27 cellular contexts compared by ENCODE assay signal in genomic region chr6:160247457-160247883, GRCh38. TPM values are rescaled to one million over a fixed set of nuclear protein-coding genes. Genes with fewer than 3 reads are reported as not detected.
DNase-seq lines count a peak whose midpoint lies in the region; ATAC-seq, FAIRE-seq and TF ChIP-seq lines count a peak whose summit lies in the region.
"Had no signal": no experiment of that assay in that cellular context is flagged by ENCODE, and none has a peak within 500 bp of the region (broad histone marks: within the 10 kb centered on the region; RNA-seq: fewer than 3 reads in every experiment).

No MANE protein-coding gene starts in this region.

- H3K27me3 Mint-ChIP-seq in Calu3 (ENCODE audit: unreplicated experiment), result no peaks in the 10 kb centered on the region
- peaks cover 4% of the 10 kb centered on the region; the same call in 1 of the 2 replicates for H3K27me3 Mint-ChIP-seq in WTC11 (ENCODE audit: low read depth)
- H3K27me3 Mint-ChIP-seq in osteocyte (ENCODE audit: unreplicated experiment), result no peaks in the 10 kb centered on the region
- peaks cover 15% of the 10 kb centered on the region for H3K27me3 Mint-ChIP-seq in activated T-cell treated with anti-CD3 and anti-CD28 coated beads, Interleukin-2, amount 50 U/mL, for 24 hours

- no TSS peak for BruUV-seq in Calu3 (replicated peaks; lab: Mats Ljungman, UMichigan)

- H3K36me3 Mint-ChIP-seq in Calu3 (ENCODE audit: insufficient read depth, unreplicated experiment) (no peaks in the 10 kb centered on the region), WTC11 (peaks cover 10% of the 10 kb centered on the region), osteocyte (ENCODE audit: unreplicated experiment) (no peaks in the 10 kb centered on the region)
- H3K36me3 Mint-ChIP-seq in activated T-cell treated with anti-CD3 and anti-CD28 coated beads, Interleukin-2, amount 50 U/mL, for 24 hours (ENCODE audit: low read depth), result no peaks in the 10 kb centered on the region
- H3K36me3 Mint-ChIP-seq: stimulated activated naive B cell treated with anti-CD40 and anti-IgM and Interleukin-4, amounts not matched to agents 10 μg/mL and 1 μg/mL and 100 μg/mL, for 72 hours had no signal

- WGBS in body of pancreas, 2 donors, result 76 to 88% methylated on average over 3 of the region's 3 CpGs

- no peak overlapping the region for H3K27ac ChIP-seq in kidney (ENCODE audit: low read depth in 2 of 2, low read length in 2 of 2)
- H3K27ac ChIP-seq in body of pancreas, result no peak overlapping the region
- H3K27ac ChIP-seq: neutrophil, spleen had no signal

- TF ChIP-seq CTCF in Calu3 (IDR thresholded peaks at IDR 0.05; ENCODE audit: unreplicated experiment) (no peak), WTC11 (IDR thresholded peaks at IDR 0.05) (no peak), osteocyte (IDR thresholded peaks at IDR 0.05) (no peak), kidney (IDR thresholded peaks at IDR 0.05; ENCODE audit: borderline replicate concordance, extremely low read depth, insufficient read depth) (no peak), body of pancreas (IDR thresholded peaks at IDR 0.05) (no peak)

- no peaks in the 10 kb centered on the region for H3K27me3 ChIP-seq in body of pancreas
- H3K27me3 ChIP-seq: neutrophil had no signal

- H3K4me3 ChIP-seq in kidney (ENCODE audit: low read length in 2 of 2), result no peak overlapping the region
- no peak overlapping the region for H3K4me3 ChIP-seq in body of pancreas
- H3K4me3 ChIP-seq: K562, spleen had no signal

- POLR2A ChIA-PET in WTC11 (lab: Charles Lee), result no interaction called here

- H3K9ac ChIP-seq in kidney (ENCODE audit: low read length in 2 of 2), result no peak overlapping the region

- peak overlapping the region; percentile 15 for H3K27ac Mint-ChIP-seq in Calu3 (ENCODE audit: unreplicated experiment)
- peak overlapping the region; percentile 83 for H3K27ac Mint-ChIP-seq in WTC11
- H3K27ac Mint-ChIP-seq in osteocyte (ENCODE audit: unreplicated experiment), result no peak overlapping the region
- no peak overlapping the region for H3K27ac Mint-ChIP-seq in activated T-cell treated with anti-CD3 and anti-CD28 coated beads, Interleukin-2, amount 50 U/mL, for 24 hours
- H3K27ac Mint-ChIP-seq: activated T-helper 1 cell treated with anti-CD3 and anti-CD28 coated beads, Interleukin-12 subunit alpha, Interleukin-12 subunit beta, Interleukin-2, Interleukin-4 antibody, amounts not matched to agents 30 ng/mL and 10 ng/mL and 1 ng/mL, durations not matched to agents 14 hours and 24 hours and 36 hours; HFFc6; stimulated activated naive B cell treated with anti-CD40 and anti-IgM and Interleukin-4, amounts not matched to agents 10 μg/mL and 1 μg/mL and 100 μg/mL, for 72 hours had no signal

- H3K9me3 Mint-ChIP-seq in Calu3 (ENCODE audit: low read depth, unreplicated experiment) (peaks cover 3% of the 10 kb centered on the region), WTC11 (peaks cover 5% of the 10 kb centered on the region; the same call in 1 of the 2 replicates), osteocyte (ENCODE audit: unreplicated experiment) (no peaks in the 10 kb centered on the region)
- H3K9me3 Mint-ChIP-seq in activated T-cell treated with anti-CD3 and anti-CD28 coated beads, Interleukin-2, amount 50 U/mL, for 24 hours, result no peaks in the 10 kb centered on the region
- H3K9me3 Mint-ChIP-seq: activated T-helper 1 cell treated with anti-CD3 and anti-CD28 coated beads, Interleukin-12 subunit alpha, Interleukin-12 subunit beta, Interleukin-2, Interleukin-4 antibody, amounts not matched to agents 30 ng/mL and 10 ng/mL and 1 ng/mL, durations not matched to agents 14 hours and 24 hours and 36 hours; stimulated activated naive B cell treated with anti-CD40 and anti-IgM and Interleukin-4, amounts not matched to agents 10 μg/mL and 1 μg/mL and 100 μg/mL, for 72 hours had no signal

- H3K9me3 ChIP-seq in kidney (ENCODE audit: control insufficient read depth in 1 of 2, low read length in 2 of 2) (no peaks in the 10 kb centered on the region), body of pancreas (no peaks in the 10 kb centered on the region)
- H3K9me3 ChIP-seq: neutrophil, spleen had no signal

- intact Hi-C loops in Calu3 (cut with micrococcal nuclease; ENCODE audit: unreplicated experiment), result no loop called here
- intact Hi-C loops in kidney (cut with DNase I), result no loop called here
- intact Hi-C loops in body of pancreas (cut with DNase I), result no loop called here

- H3K36me3 ChIP-seq in kidney (ENCODE audit: control insufficient read depth in 1 of 2, insufficient read depth in 2 of 2, low read length in 2 of 2) (peaks cover 0 to 8% of the 10 kb centered on the region in 2 donors), body of pancreas (replicated peaks in 1 of 2; ENCODE audit: insufficient read depth in 1 of 2, low read depth in 2 of 2) (no peaks in the 10 kb centered on the region)
- H3K36me3 ChIP-seq: neutrophil, spleen had no signal

- no peak overlapping the region for H3K4me3 Mint-ChIP-seq in Calu3 (ENCODE audit: low read depth, unreplicated experiment)
- no peak overlapping the region for H3K4me3 Mint-ChIP-seq in WTC11
- no peak overlapping the region for H3K4me3 Mint-ChIP-seq in osteocyte (ENCODE audit: unreplicated experiment)
- no peak overlapping the region for H3K4me3 Mint-ChIP-seq in activated T-cell treated with anti-CD3 and anti-CD28 coated beads, Interleukin-2, amount 50 U/mL, for 24 hours
- H3K4me3 Mint-ChIP-seq: activated T-helper 1 cell treated with anti-CD3 and anti-CD28 coated beads, Interleukin-12 subunit alpha, Interleukin-12 subunit beta, Interleukin-2, Interleukin-4 antibody, amounts not matched to agents 30 ng/mL and 10 ng/mL and 1 ng/mL, durations not matched to agents 14 hours and 24 hours and 36 hours; HFFc6; stimulated activated naive B cell treated with anti-CD40 and anti-IgM and Interleukin-4, amounts not matched to agents 10 μg/mL and 1 μg/mL and 100 μg/mL, for 72 hours had no signal

- ATAC-seq in WTC11 (peak; percentile 23), body of pancreas (no peak)
- ATAC-seq: K562; stimulated activated naive B cell treated with anti-CD40 and anti-IgM and Interleukin-4, amounts not matched to agents 10 μg/mL and 1 μg/mL and 100 μg/mL, for 72 hours had no signal

- DNase-seq in Calu3 (no peak), WTC11 (ENCODE audit: low spot score) (no peak), glomerular visceral epithelial cell (ENCODE audit: extremely low spot score) (peak; percentile 67), osteocyte (ENCODE audit: extremely low spot score, unreplicated experiment) (peak; percentile 51), kidney (no peak), body of pancreas (no peak)
- no peak for DNase-seq in activated T-cell treated with anti-CD3 and anti-CD28 coated beads, Interleukin-2, amount 50 U/mL, for 24 hours
- DNase-seq: activated CD4-positive, alpha-beta T cell treated with anti-CD3 and anti-CD28 coated beads, Interleukin-2, amount 50 U/mL, for 1 hour; activated naive CD4-positive, alpha-beta T cell treated with anti-CD3 and anti-CD28 coated beads, Interleukin-2, amount 50 U/mL, for 16 hours; effector CD8-positive, alpha-beta T cell; HFFc6; mammary epithelial cell; NCI-H2081 treated with DMSO at 0.1 percent for 48 hours; NCI-H446 treated with DMSO at 0.1 percent for 48 hours; OCI-M1; SHP77 treated with DMSO at 0.1 percent for 48 hours; spleen; stimulated activated CD4-positive, alpha-beta T cell treated with anti-CD3 and anti-CD28 coated beads, Interleukin-4, amount 100 ng/mL, for 24 hours; stimulated activated naive B cell treated with anti-CD40 and anti-IgM and Interleukin-4, amounts not matched to agents 10 μg/mL and 1 μg/mL and 100 μg/mL, for 72 hours; T-helper 9 cell had no signal

- H3K4me1 ChIP-seq in kidney (ENCODE audit: control insufficient read depth in 1 of 2, insufficient read depth in 1 of 2, low read depth in 1 of 2, low read length in 2 of 2) (peaks cover 4 to 24% of the 10 kb centered on the region in 2 donors), body of pancreas (peaks cover 5% of the 10 kb centered on the region)
- H3K4me1 ChIP-seq: spleen had no signal

- CTCF ChIA-PET in Calu3 (lab: Charles Lee), result interaction anchor here (1.0 kb wide), 1 partner anchor 10 kb away, joined by 4 read pairs; no protein-coding TSS in a partner anchor
- CTCF ChIA-PET in WTC11 (lab: Charles Lee), result interaction anchor here (0.6 to 1.4 kb wide), 2 partner anchors 49 to 109 kb away, joined by 3 to 4 read pairs; no protein-coding TSS in a partner anchor

- TF ChIP-seq POLR2A in body of pancreas (IDR thresholded peaks at IDR 0.05), result no peak

- no peak for FAIRE-seq in kidney (lab: Jason Lieb, UNC)
- FAIRE-seq: frontal cortex, GM12892, K562 had no signal

- H3K4me1 Mint-ChIP-seq in Calu3 (ENCODE audit: low read depth, unreplicated experiment), result peaks cover 24% of the 10 kb centered on the region
- H3K4me1 Mint-ChIP-seq in WTC11, result peaks cover 80% of the 10 kb centered on the region
- peaks cover 5% of the 10 kb centered on the region for H3K4me1 Mint-ChIP-seq in osteocyte (ENCODE audit: unreplicated experiment)
- H3K4me1 Mint-ChIP-seq in activated T-cell treated with anti-CD3 and anti-CD28 coated beads, Interleukin-2, amount 50 U/mL, for 24 hours (ENCODE audit: low read depth), result peaks cover 8% of the 10 kb centered on the region
- H3K4me1 Mint-ChIP-seq: stimulated activated naive B cell treated with anti-CD40 and anti-IgM and Interleukin-4, amounts not matched to agents 10 μg/mL and 1 μg/mL and 100 μg/mL, for 72 hours had no signal

TF ChIP-seq in WTC11, 78 proteins besides CTCF, POLR2A, EP300 and RAD21 (continues in another document):
- TF ChIP-seq SMAD4 (CRISPR knock-in tag; IDR thresholded peaks at IDR 0.05), result no peak
- no peak for TF ChIP-seq FOXK1 (CRISPR knock-in tag; IDR thresholded peaks at IDR 0.05)
- no peak for TF ChIP-seq ZBTB43 (CRISPR knock-in tag; IDR thresholded peaks at IDR 0.05)
- TF ChIP-seq ZNF263 (CRISPR knock-in tag; IDR thresholded peaks at IDR 0.05; ENCODE audit: low read depth), result no peak
- no peak for TF ChIP-seq ESRRA (CRISPR knock-in tag; IDR thresholded peaks at IDR 0.05; ENCODE audit: borderline replicate concordance)

RNA-seq across cellular contexts. Expression of gene SLC22A2, which starts 11.2 kb away (rescaled TPM):
- total RNA-seq in Calu3 (2022) (not detected in 2 replicates), WTC11 (2021) (0.44 to 0.96 TPM (median 0.78 TPM) in 3 replicates), osteocyte (not detected in 2 replicates), kidney (27.9 TPM), body of pancreas (not detected)
- 73.7 TPM for polyA plus RNA-seq in kidney (ENCODE audit: insufficient read depth, low read depth, low replicate concordance)
- total RNA-seq: activated T-helper 1 cell treated with anti-CD3 and anti-CD28 coated beads, Interleukin-12 subunit alpha, Interleukin-12 subunit beta, Interleukin-2, Interleukin-4 antibody, amounts not matched to agents 30 ng/mL and 10 ng/mL and 1 ng/mL, durations not matched to agents 14 hours and 24 hours and 36 hours; HFFc6; K562; mammary epithelial cell; MCF 10A; pulmonary artery endothelial cell; spleen had no signal
- polyA plus RNA-seq: K562, mammary epithelial cell, spleen had no signal

Comparison
In these comparisons a context has a peak if more than half of its experiments do, and no peak if none do; other contexts are left out.
1. DNase-seq: peak in glomerular visceral epithelial cell (single experiment) and osteocyte (single experiment); none in Calu3 (single experiment), WTC11 (single experiment), kidney (single experiment), activated T-cell treated with anti-CD3 and anti-CD28 coated beads, Interleukin-2, amount 50 U/mL, for 24 hours (single experiment) and body of pancreas (0 of 4).
2. H3K27ac Mint-ChIP-seq: peak in Calu3 (single experiment) and WTC11 (single experiment); none in osteocyte (single experiment) and activated T-cell treated with anti-CD3 and anti-CD28 coated beads, Interleukin-2, amount 50 U/mL, for 24 hours (single experiment).
3. RNA of gene SLC22A2, which starts 11.2 kb away (total RNA-seq): 27.9 TPM in kidney (single experiment); 0.44 to 0.96 TPM in WTC11, not detected in Calu3, not detected in osteocyte and not detected in body of pancreas; every median in the first group is over 10 times any median in the second.